In genomic region chr12:30450872-30451271, GRCh38 we compare ENCODE assay signal across 20 cellular contexts.
A peak's percentile ranks its signal among the peaks of the same experiment; 100 is the strongest.
DNase-seq lines count a peak whose midpoint lies in the region; ATAC-seq lines count a peak whose summit lies in the region.
"Had no signal": no experiment of that assay in that cellular context is flagged by ENCODE, and none has a peak within 500 bp of the region (broad histone marks: within the 10 kb centered on the region; RNA-seq: fewer than 3 reads in every experiment).

No MANE protein-coding gene starts in this region.

- H4K8ac ChIP-seq in mesendoderm (ENCODE audit: low read depth, low read length), result no peak overlapping the region

- H3K4ac ChIP-seq in mesendoderm (ENCODE audit: low read depth, low read length), result no peak overlapping the region

- no peak overlapping the region for H2BK15ac ChIP-seq in mesendoderm (replicated peaks; ENCODE audit: low read depth)

- no CpG with 5 or more reads among the region's 2 CpGs for WGBS in mesendoderm (ENCODE audit: extremely low coverage, insufficient coverage, low lambda C conversion rate)

- no peaks in the 10 kb centered on the region for H3K79me1 ChIP-seq in mesendoderm (ENCODE audit: low read length)

- H2AK5ac ChIP-seq in mesendoderm (ENCODE audit: low read length), result no peak overlapping the region

- H4K5ac ChIP-seq in mesendoderm (ENCODE audit: low read length), result no peak overlapping the region

- no peak overlapping the region for H3K9ac ChIP-seq in mesendoderm (ENCODE audit: low read length)

- ATAC-seq in HG03469 (IDR thresholded peaks at IDR 0.05; ENCODE audit: unreplicated experiment), result no peak
- ATAC-seq: activated T-cell treated with anti-CD3 and anti-CD28 coated beads, Interleukin-2, amount 50 U/mL, for 4 hours; right lobe of liver had no signal

- no peak overlapping the region for H3K4me3 ChIP-seq in mesendoderm (ENCODE audit: low read length)
- H3K4me3 ChIP-seq: right lobe of liver, SK-N-MC, thoracic aorta had no signal

- H3K4me1 ChIP-seq in mesendoderm (ENCODE audit: control insufficient read depth, low read depth, low read length), result no peaks in the 10 kb centered on the region
- H3K4me1 ChIP-seq: right lobe of liver had no signal

- no peak overlapping the region for H2BK120ac ChIP-seq in mesendoderm (ENCODE audit: low read depth, low read length)

- H2BK5ac ChIP-seq in mesendoderm (ENCODE audit: low read length), result no peak overlapping the region

- no peak overlapping the region for H3K4me2 ChIP-seq in mesendoderm (ENCODE audit: low read length)

- H3K27me3 ChIP-seq in mesendoderm (ENCODE audit: insufficient read depth, low read length, poor library complexity), result no peaks in the 10 kb centered on the region
- H3K27me3 ChIP-seq: right lobe of liver had no signal

- H3K18ac ChIP-seq in mesendoderm (ENCODE audit: low read length), result no peak overlapping the region

- no peaks in the 10 kb centered on the region for H3K36me3 ChIP-seq in mesendoderm (ENCODE audit: control insufficient read depth, insufficient read depth, low read length)
- H3K36me3 ChIP-seq: right lobe of liver, thoracic aorta had no signal

- no peak overlapping the region for H3K27ac ChIP-seq in mesendoderm (ENCODE audit: low read depth, low read length)
- H3K27ac ChIP-seq: right lobe of liver, SK-N-MC, thoracic aorta had no signal

- no peak overlapping the region for H3K56ac ChIP-seq in mesendoderm (ENCODE audit: low read length)

- H3K79me2 ChIP-seq in mesendoderm (ENCODE audit: control insufficient read depth, insufficient read depth, low read length), result no peaks in the 10 kb centered on the region

- no peak overlapping the region for H3K23ac ChIP-seq in mesendoderm (ENCODE audit: low read length)

- DNase-seq in HS-27A (ENCODE audit: low read depth) (peak; percentile 14), NCI-H748 (lab: John Stamatoyannopoulos, UW; ENCODE audit: unreplicated experiment) (peak; percentile 55), dermis blood vessel endothelial cell (peak; percentile 73), mesendoderm (peak; percentile 14), iPS-NIHi11 (ENCODE audit: low spot score) (no peak)
- DNase-seq in activated effector memory CD4-positive, alpha-beta T cell treated with Interleukin-2 at 50 U/mL for 16 hours, result no peak
- DNase-seq: activated CD4-positive, alpha-beta T cell treated with anti-CD3 and anti-CD28 coated beads, Interleukin-2, amount 50 U/mL, for 4 hours; activated T-cell treated with anti-CD3 and anti-CD28 coated beads, Interleukin-2, amount 50 U/mL, for 4 hours; C1 segment of cervical spinal cord; central memory CD4-positive, alpha-beta T cell; DMS79 treated with DMSO at 0.1 percent for 48 hours; islet precursor cell; NCI-H187 treated with DMSO at 0.1 percent for 48 hours; nucleus accumbens; right lobe of liver; stimulated activated CD4-positive, alpha-beta T cell treated with anti-CD3 and anti-CD28 coated beads, Interleukin-4, amount 100 ng/mL, for 1 hour; stimulated activated CD8-positive, alpha-beta memory T cell treated with anti-CD3 and anti-CD28 coated beads, Interleukin-4, amount 100 ng/mL, for 48 hours had no signal

Comparison
In these comparisons a context has a peak if more than half of its experiments do, and no peak if none do; other contexts are left out.
1. DNase-seq: peak in HS-27A (single experiment), NCI-H748 (single experiment), dermis blood vessel endothelial cell (single experiment) and mesendoderm (single experiment); none in activated effector memory CD4-positive, alpha-beta T cell treated with Interleukin-2 at 50 U/mL for 16 hours (single experiment) and iPS-NIHi11 (single experiment).